Comparison of ENCODE assay signal across 9 cellular contexts in genomic region chr2:102187191-102188150, GRCh38. TPM values are rescaled to one million over a fixed set of nuclear protein-coding genes. Genes with fewer than 3 reads are reported as not detected.
DNase-seq lines count a peak whose midpoint lies in the region; ATAC-seq, FAIRE-seq and TF ChIP-seq lines count a peak whose summit lies in the region.
"Had no signal": no experiment of that assay in that cellular context is flagged by ENCODE, and none has a peak within 500 bp of the region (broad histone marks: within the 10 kb centered on the region; RNA-seq: fewer than 3 reads in every experiment).

No MANE protein-coding gene starts in this region.

- H3K9ac ChIP-seq in NT2/D1 (ENCODE audit: insufficient read length, low read depth): no peak overlapping the region

- peaks cover 13% of the 10 kb centered on the region for H3K27me3 Mint-ChIP-seq in type B pancreatic cell

- peak overlapping the region; percentile 59 for H3K27ac Mint-ChIP-seq in type B pancreatic cell

- H3K4me1 ChIP-seq in NT2/D1 (ENCODE audit: insufficient read depth, insufficient read length): no peaks in the 10 kb centered on the region
- peaks cover 0 to 10% (median 7%) of the 10 kb centered on the region in 3 donors for H3K4me1 ChIP-seq in pancreas

- H3K27me3 ChIP-seq in NT2/D1 (ENCODE audit: insufficient read depth, insufficient read length) (peaks cover 15% of the 10 kb centered on the region), pancreas (no peaks in the 10 kb centered on the region)

- peak overlapping the region in 2 of 4 donors; percentile 9 to 32 for H3K27ac ChIP-seq in pancreas

- intact Hi-C loops in cardiac septum (cut with DNase I) (loop anchor here (10.0 kb wide), 1 partner anchor 257 kb away; no protein-coding TSS in a partner anchor), pancreas (cut with DNase I) (no loop called here)

- peaks cover 6% of the 10 kb centered on the region for H3K4me1 Mint-ChIP-seq in type B pancreatic cell (ENCODE audit: unreplicated experiment)

- no peak for FAIRE-seq in pancreas (lab: Jason Lieb, UNC)

- H3K4me3 ChIP-seq in NT2/D1 (ENCODE audit: insufficient read length, low read depth): peak overlapping the region; percentile 15
- H3K4me3 ChIP-seq in pancreas: peak overlapping the region in 3 of 4 donors; percentile 5 to 40 (median 25)

- H3K36me3 ChIP-seq in NT2/D1 (ENCODE audit: insufficient read depth, insufficient read length, low read length): no peaks in the 10 kb centered on the region
- H3K36me3 ChIP-seq in pancreas: no peaks in the 10 kb centered on the region

- no peaks in the 10 kb centered on the region for H3K36me3 Mint-ChIP-seq in type B pancreatic cell

- DNase-seq in NT2/D1 (ENCODE audit: low read depth, low spot score) (no peak), cardiac septum (ENCODE audit: low spot score) (peak; percentile 85), pancreas (peak in 4 of 6 donors; percentile 31 to 70 (median 50)), type B pancreatic cell (ENCODE audit: extremely low spot score, unreplicated experiment) (no peak), NOMO-1 (lab: John Stamatoyannopoulos, UW; ENCODE audit: unreplicated experiment in 2 of 2) (no peak), dedifferentiated amniotic fluid mesenchymal stem cell (ENCODE audit: extremely low spot score) (no peak)
- peak; percentile 83 for DNase-seq in activated effector memory CD4-positive, alpha-beta T cell treated with anti-CD3 and anti-CD28 coated beads, Interleukin-2, amount 50 U/mL, for 16 hours

- WGBS in pancreas, 2 donors: 50% methylated on average over 58 to 73 of the region's 73 CpGs

- no peaks in the 10 kb centered on the region for H3K9me3 Mint-ChIP-seq in type B pancreatic cell

- H3K4me3 Mint-ChIP-seq in type B pancreatic cell: peak overlapping the region; percentile 86

- H3K9me3 ChIP-seq in NT2/D1 (ENCODE audit: insufficient read depth, low read length) (no peaks in the 10 kb centered on the region), pancreas (no peaks in the 10 kb centered on the region)

- TF ChIP-seq CTCF in pancreas (IDR thresholded peaks at IDR 0.05): no peak
- TF ChIP-seq CTCF in type B pancreatic cell (conservative IDR thresholded peaks at IDR 0.05): peak; percentile 41

- ATAC-seq in pancreas (peak; percentile 46 to 77 (median 67)), GM21737 (IDR thresholded peaks at IDR 0.05; ENCODE audit: unreplicated experiment) (no peak)

RNA-seq across cellular contexts. Expression of gene IL1RL2, which starts 0.6 kb away (rescaled TPM):
- 0.35 TPM for total RNA-seq in cardiac septum
- total RNA-seq in pancreas: 1 to 10 TPM in 1 of 6 donors, under 1 TPM in 5; 0.12 to 1.2 (median 0.32) TPM
- under 1 TPM; 0.30 to 0.47 TPM for polyA plus RNA-seq in pancreas
- 1.0 and 2.0 TPM in 2 replicates for total RNA-seq in type B pancreatic cell (ENCODE audit: low replicate concordance)
- total RNA-seq: NCI-H460 had no signal

RNA-seq across cellular contexts. Expression of gene IL1R1, which starts 44.9 kb away (rescaled TPM):
- total RNA-seq in cardiac septum (27.7 TPM), pancreas (10 to 100 TPM; 17.1 to 74.5 (median 29.3) TPM), type B pancreatic cell (ENCODE audit: low replicate concordance) (15.8 and 31.7 TPM in 2 replicates)
- 10 to 100 TPM; 22.1 to 29.1 TPM for polyA plus RNA-seq in pancreas

Comparison
In these comparisons a context has a peak if more than half of its experiments do, and no peak if none do; other contexts are left out.
1. DNase-seq: peak in activated effector memory CD4-positive, alpha-beta T cell treated with anti-CD3 and anti-CD28 coated beads, Interleukin-2, amount 50 U/mL, for 16 hours (single experiment), cardiac septum (single experiment) and pancreas (4 of 6); none in NT2/D1 (single experiment), type B pancreatic cell (single experiment), NOMO-1 (0 of 2) and dedifferentiated amniotic fluid mesenchymal stem cell (single experiment).